Comparison of ENCODE assay signal across 23 cellular contexts in the genomic region with DNA sequence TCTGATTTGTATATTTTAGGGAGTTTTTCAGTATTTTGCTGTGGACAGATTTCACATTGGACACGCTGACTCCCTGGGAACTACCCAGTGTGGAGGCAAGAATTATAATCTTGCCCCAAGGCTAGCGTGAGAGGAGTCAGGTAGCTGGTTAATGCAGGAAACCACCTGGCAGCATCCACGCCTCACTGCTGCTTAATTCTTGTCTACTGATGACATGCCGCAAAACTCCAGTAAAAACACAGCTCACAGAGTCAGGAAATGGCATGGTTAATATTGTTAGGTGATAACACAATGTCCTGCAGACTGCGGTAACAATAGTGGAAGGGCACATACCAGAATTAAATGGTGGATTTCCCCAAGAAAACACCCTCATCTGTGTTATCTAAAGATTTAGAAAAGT.
DNase-seq lines count a peak whose midpoint lies in the region; ATAC-seq and TF ChIP-seq lines count a peak whose summit lies in the region.
"Had no signal": no experiment of that assay in that cellular context is flagged by ENCODE, and none has a peak within 500 bp of the region (broad histone marks: within the 10 kb centered on the region; RNA-seq: fewer than 3 reads in every experiment).

No MANE protein-coding gene starts in this region.

- H3K4me2 ChIP-seq in mammary epithelial cell (ENCODE audit: insufficient read depth, low read depth, low read length) = no peak overlapping the region

- ATAC-seq in HG03378 (IDR thresholded peaks at IDR 0.05; ENCODE audit: unreplicated experiment) (peak; percentile 75), HG02588 (IDR thresholded peaks at IDR 0.05; ENCODE audit: unreplicated experiment) (no peak), GM19452 (IDR thresholded peaks at IDR 0.05; ENCODE audit: unreplicated experiment) (no peak), GM21737 (IDR thresholded peaks at IDR 0.05; ENCODE audit: unreplicated experiment) (no peak)
- ATAC-seq: gastrocnemius medialis; lower lobe of right lung; naive thymus-derived CD4-positive, alpha-beta T cell; stimulated activated naive CD8-positive, alpha-beta T cell treated with anti-CD3 and anti-CD28 coated beads, Interleukin-15, Interleukin-2, amounts not matched to agents 100 U/mL and 50 U/mL, for 24 hours; T-cell had no signal

- no peaks in the 10 kb centered on the region for H3K79me2 ChIP-seq in mammary epithelial cell (ENCODE audit: insufficient read depth, low read length)

- no peak overlapping the region for H3K4me3 Mint-ChIP-seq in MCF 10A (ENCODE audit: unreplicated experiment)
- H3K4me3 Mint-ChIP-seq: activated B cell treated with CpG ODN at 0.5 μM for 24 hours; CD14-positive monocyte; naive thymus-derived CD4-positive, alpha-beta T cell; T-cell had no signal

- H3K36me3 ChIP-seq in mammary epithelial cell (ENCODE audit: insufficient read depth, low read length) = no peaks in the 10 kb centered on the region
- H3K36me3 ChIP-seq: gastrocnemius medialis, lower lobe of right lung, upper lobe of left lung had no signal

- no peak overlapping the region for H3K27ac Mint-ChIP-seq in MCF 10A (ENCODE audit: low read depth, unreplicated experiment)
- H3K27ac Mint-ChIP-seq: activated B cell treated with CpG ODN at 0.5 μM for 24 hours; naive thymus-derived CD4-positive, alpha-beta T cell; progenitor cell of endocrine pancreas; T-cell had no signal

- CTCF ChIA-PET in mammary epithelial cell (lab: Charles Lee; ENCODE audit: low non-redundant PET) (no interaction called here), MCF 10A (lab: Yijun Ruan, JAX) (no interaction called here)

- H3K27me3 Mint-ChIP-seq in MCF 10A (ENCODE audit: insufficient read depth, unreplicated experiment) = no peaks in the 10 kb centered on the region
- H3K27me3 Mint-ChIP-seq: activated B cell treated with CpG ODN at 0.5 μM for 24 hours, progenitor cell of endocrine pancreas, T-cell had no signal

- no peaks in the 10 kb centered on the region for H3K36me3 Mint-ChIP-seq in MCF 10A (ENCODE audit: insufficient read depth, unreplicated experiment)
- H3K36me3 Mint-ChIP-seq: CD14-positive monocyte; naive thymus-derived CD4-positive, alpha-beta T cell; T-cell had no signal

- intact Hi-C loops in mammary epithelial cell (cut with micrococcal nuclease) (no loop called here), MCF 10A (cut with micrococcal nuclease) (no loop called here)

- no peak overlapping the region for H3K27ac ChIP-seq in mammary epithelial cell (ENCODE audit: insufficient read depth, low read depth, low read length)
- H3K27ac ChIP-seq: gastrocnemius medialis, lower lobe of right lung, upper lobe of left lung had no signal

- H3K9ac ChIP-seq in mammary epithelial cell (ENCODE audit: insufficient read depth, low read length) = no peak overlapping the region

- H3K4me1 ChIP-seq in mammary epithelial cell (ENCODE audit: insufficient read depth, low read length) = peaks cover 7% of the 10 kb centered on the region
- H3K4me1 ChIP-seq: gastrocnemius medialis had no signal

- no peak for TF ChIP-seq CTCF in mammary epithelial cell (conservative IDR thresholded peaks at IDR 0.05 in 1 of 2, IDR thresholded peaks at IDR 0.05 in 1 of 2; ENCODE audit: extremely low read depth in 1 of 2, insufficient read depth in 1 of 2, low read depth in 1 of 2, low read length in 2 of 2)
- TF ChIP-seq CTCF in MCF 10A (IDR thresholded peaks at IDR 0.05; ENCODE audit: unreplicated experiment) = no peak
- TF ChIP-seq CTCF in epithelial cell of esophagus (IDR thresholded peaks at IDR 0.05; ENCODE audit: insufficient read depth, low read depth, low read length, missing control alignments) = no peak

- in situ Hi-C loops in mammary epithelial cell (cut with MboI; ENCODE audit: low sequenced_read_pairs in 2 of 2) = no loop called here

- WGBS in mammary epithelial cell (ENCODE audit: low coverage, missing lambda C conversion rate) = 17% methylated on average over 5 of the region's 5 CpGs

- no peaks in the 10 kb centered on the region for H3K27me3 ChIP-seq in mammary epithelial cell (ENCODE audit: insufficient read depth, low read length)
- H3K27me3 ChIP-seq: gastrocnemius medialis, upper lobe of left lung had no signal

- no peaks in the 10 kb centered on the region for H3K9me3 Mint-ChIP-seq in MCF 10A (ENCODE audit: unreplicated experiment)
- H3K9me3 Mint-ChIP-seq: activated B cell treated with CpG ODN at 0.5 μM for 24 hours; naive thymus-derived CD4-positive, alpha-beta T cell; T-cell had no signal

- no peaks in the 10 kb centered on the region for H3K9me3 ChIP-seq in mammary epithelial cell (replicated peaks; ENCODE audit: insufficient read depth, low read length)
- H3K9me3 ChIP-seq: gastrocnemius medialis, lower lobe of right lung, upper lobe of left lung had no signal

- H4K20me1 ChIP-seq in mammary epithelial cell (ENCODE audit: insufficient read depth, low read length) = no peaks in the 10 kb centered on the region

- BruUV-seq in mammary epithelial cell (replicated peaks; lab: Mats Ljungman, UMichigan) (no TSS peak), MCF 10A (replicated peaks; lab: Mats Ljungman, UMichigan) (no TSS peak)

- H3K4me3 ChIP-seq in mammary epithelial cell (replicated peaks in 1 of 3; ENCODE audit: insufficient read depth in 1 of 3, low read depth in 2 of 3, low read length in 3 of 3) (no peak overlapping the region), epithelial cell of esophagus (ENCODE audit: low read length) (no peak overlapping the region)
- H3K4me3 ChIP-seq: gastrocnemius medialis, lower lobe of right lung, upper lobe of left lung had no signal

- POLR2A ChIA-PET in MCF 10A (lab: Yijun Ruan, JAX) = no interaction called here

- H2AFZ ChIP-seq in mammary epithelial cell (ENCODE audit: low read depth, low read length) = peak overlapping the region; percentile 12

- dilution Hi-C loops in mammary epithelial cell (cut with HindIII; ENCODE audit: low sequenced_read_pairs) = no loop called here

- DNase-seq in mammary epithelial cell = peak; percentile 88
- no peak for DNase-seq in MCF 10A (ENCODE audit: unreplicated experiment)
- DNase-seq in epithelial cell of esophagus (ENCODE audit: low read depth) = peak; percentile 71
- no peak for DNase-seq in GOT3 (lab: John Stamatoyannopoulos, UW)
- DNase-seq: activated B cell treated with CpG ODN at 0.5 μM for 24 hours; anterior cingulate cortex; DMS153; gastrocnemius medialis; Karpas-422; lower lobe of right lung; naive thymus-derived CD4-positive, alpha-beta T cell; NCI-H1417 treated with DMSO at 0.1 percent for 48 hours; NCI-H2227 treated with DMSO at 0.1 percent for 48 hours; RPMI8226; stimulated activated naive CD8-positive, alpha-beta T cell treated with anti-CD3 and anti-CD28 coated beads, Interleukin-15, Interleukin-2, amounts not matched to agents 100 U/mL and 50 U/mL, for 24 hours; T-cell; upper lobe of left lung had no signal

- H3K4me1 Mint-ChIP-seq in MCF 10A (ENCODE audit: insufficient read depth, unreplicated experiment) = peaks cover 20% of the 10 kb centered on the region
- H3K4me1 Mint-ChIP-seq: activated B cell treated with CpG ODN at 0.5 μM for 24 hours; CD14-positive monocyte; naive thymus-derived CD4-positive, alpha-beta T cell; T-cell had no signal

Comparison
In these comparisons a context has a peak if more than half of its experiments do, and no peak if none do; other contexts are left out.
1. DNase-seq: peak in mammary epithelial cell (single experiment) and epithelial cell of esophagus (single experiment); none in MCF 10A (single experiment) and GOT3 (single experiment).